Comparison of ENCODE assay signal across 1 cellular context in the genomic region with DNA sequence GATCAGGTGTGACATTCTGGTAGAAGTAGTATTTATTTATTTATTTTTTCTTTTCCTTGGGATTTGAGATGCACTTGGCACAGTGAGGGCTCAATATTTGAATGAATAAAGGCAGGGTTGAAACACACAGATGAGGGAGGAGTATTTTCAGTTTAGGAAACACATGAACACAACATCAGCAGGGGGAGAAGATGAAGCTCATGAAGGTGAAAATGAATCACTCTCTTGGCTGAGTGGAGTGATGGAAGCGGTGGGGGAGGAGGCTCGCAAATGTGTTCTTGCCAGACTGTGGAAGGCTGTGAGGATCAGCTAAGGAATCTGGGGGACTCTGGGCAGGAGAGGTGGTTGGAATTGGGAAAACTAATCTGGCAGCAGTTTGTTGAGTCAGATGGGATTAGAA.
TF ChIP-seq lines count a peak whose summit lies in the region.

No MANE protein-coding gene starts in this region.

TF ChIP-seq in HCT116, 20 proteins besides CTCF, POLR2A, EP300 and RAD21 (continued from another document):
- TF ChIP-seq, protein P1, sequence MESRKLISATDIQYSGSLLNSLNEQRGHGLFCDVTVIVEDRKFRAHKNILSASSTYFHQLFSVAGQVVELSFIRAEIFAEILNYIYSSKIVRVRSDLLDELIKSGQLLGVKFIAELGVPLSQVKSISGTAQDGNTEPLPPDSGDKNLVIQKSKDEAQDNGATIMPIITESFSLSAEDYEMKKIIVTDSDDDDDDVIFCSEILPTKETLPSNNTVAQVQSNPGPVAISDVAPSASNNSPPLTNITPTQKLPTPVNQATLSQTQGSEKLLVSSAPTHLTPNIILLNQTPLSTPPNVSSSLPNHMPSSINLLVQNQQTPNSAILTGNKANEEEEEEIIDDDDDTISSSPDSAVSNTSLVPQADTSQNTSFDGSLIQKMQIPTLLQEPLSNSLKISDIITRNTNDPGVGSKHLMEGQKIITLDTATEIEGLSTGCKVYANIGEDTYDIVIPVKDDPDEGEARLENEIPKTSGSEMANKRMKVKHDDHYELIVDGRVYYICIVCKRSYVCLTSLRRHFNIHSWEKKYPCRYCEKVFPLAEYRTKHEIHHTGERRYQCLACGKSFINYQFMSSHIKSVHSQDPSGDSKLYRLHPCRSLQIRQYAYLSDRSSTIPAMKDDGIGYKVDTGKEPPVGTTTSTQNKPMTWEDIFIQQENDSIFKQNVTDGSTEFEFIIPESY (IDR thresholded peaks at IDR 0.05; ENCODE audit: extremely low read depth, insufficient replicate concordance, low read length): no peak
TF ChIP-seq in HCT116: peak in this region for 0.
